Comparison of ENCODE assay signal across 2 cellular contexts in the genomic region with DNA sequence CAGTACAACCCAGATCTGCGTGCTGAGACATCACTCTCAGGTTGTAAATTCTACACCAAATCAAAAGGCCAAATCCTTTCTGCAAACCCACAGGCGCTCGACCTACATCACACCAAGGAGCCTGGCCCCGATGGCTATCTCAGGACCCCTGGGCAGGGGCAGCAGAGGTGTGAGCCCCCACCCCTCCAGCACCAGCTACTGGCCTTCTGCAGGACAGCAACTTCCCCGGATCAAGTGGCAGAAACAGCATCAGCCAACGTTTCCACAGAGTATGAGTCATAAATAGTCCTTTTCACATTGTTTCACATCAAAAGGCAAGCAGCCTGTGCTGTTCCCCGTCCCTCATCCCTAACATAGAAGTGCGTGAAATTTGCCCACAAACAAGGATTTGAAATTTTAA.
TF ChIP-seq lines count a peak whose summit lies in the region.

No MANE protein-coding gene starts in this region.

TF ChIP-seq in IMR-90, 13 proteins besides CTCF, POLR2A, EP300 and RAD21:
- TF ChIP-seq MAZ (IDR thresholded peaks at IDR 0.05; ENCODE audit: borderline replicate concordance, low read depth, low read length) = no peak
- TF ChIP-seq FOS (IDR thresholded peaks at IDR 0.05; ENCODE audit: low read depth, low read length) = no peak
- no peak for TF ChIP-seq MXI1 (IDR thresholded peaks at IDR 0.05; ENCODE audit: borderline replicate concordance, low read depth, low read length)
- no peak for TF ChIP-seq MAFK (IDR thresholded peaks at IDR 0.05; ENCODE audit: low read depth, low read length)
- no peak for TF ChIP-seq RCOR1 (IDR thresholded peaks at IDR 0.05; ENCODE audit: insufficient replicate concordance, low read length)
- TF ChIP-seq, protein P1, sequence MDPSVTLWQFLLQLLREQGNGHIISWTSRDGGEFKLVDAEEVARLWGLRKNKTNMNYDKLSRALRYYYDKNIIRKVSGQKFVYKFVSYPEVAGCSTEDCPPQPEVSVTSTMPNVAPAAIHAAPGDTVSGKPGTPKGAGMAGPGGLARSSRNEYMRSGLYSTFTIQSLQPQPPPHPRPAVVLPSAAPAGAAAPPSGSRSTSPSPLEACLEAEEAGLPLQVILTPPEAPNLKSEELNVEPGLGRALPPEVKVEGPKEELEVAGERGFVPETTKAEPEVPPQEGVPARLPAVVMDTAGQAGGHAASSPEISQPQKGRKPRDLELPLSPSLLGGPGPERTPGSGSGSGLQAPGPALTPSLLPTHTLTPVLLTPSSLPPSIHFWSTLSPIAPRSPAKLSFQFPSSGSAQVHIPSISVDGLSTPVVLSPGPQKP (IDR thresholded peaks at IDR 0.05; ENCODE audit: borderline replicate concordance, low read depth, low read length) = no peak
- TF ChIP-seq SMC3 (IDR thresholded peaks at IDR 0.05; ENCODE audit: low read depth, low read length) = no peak
- no peak for TF ChIP-seq CEBPB (IDR thresholded peaks at IDR 0.05; ENCODE audit: low read depth, low read length)
- no peak for TF ChIP-seq NFE2L2 (IDR thresholded peaks at IDR 0.05; ENCODE audit: low read depth, low read length)
- TF ChIP-seq, protein P2, sequence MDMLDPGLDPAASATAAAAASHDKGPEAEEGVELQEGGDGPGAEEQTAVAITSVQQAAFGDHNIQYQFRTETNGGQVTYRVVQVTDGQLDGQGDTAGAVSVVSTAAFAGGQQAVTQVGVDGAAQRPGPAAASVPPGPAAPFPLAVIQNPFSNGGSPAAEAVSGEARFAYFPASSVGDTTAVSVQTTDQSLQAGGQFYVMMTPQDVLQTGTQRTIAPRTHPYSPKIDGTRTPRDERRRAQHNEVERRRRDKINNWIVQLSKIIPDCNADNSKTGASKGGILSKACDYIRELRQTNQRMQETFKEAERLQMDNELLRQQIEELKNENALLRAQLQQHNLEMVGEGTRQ (IDR thresholded peaks at IDR 0.05; ENCODE audit: low read depth, low read length) = no peak

TF ChIP-seq in H1, 55 proteins besides CTCF, POLR2A, EP300 and RAD21:
- no peak for TF ChIP-seq SP2 (IDR thresholded peaks at IDR 0.05; ENCODE audit: low read length)
- TF ChIP-seq CBX8 (IDR thresholded peaks at IDR 0.05; ENCODE audit: borderline replicate concordance, low read depth, low read length) = no peak
TF ChIP-seq in H1: peak in this region for 0.
